In the genomic region with DNA sequence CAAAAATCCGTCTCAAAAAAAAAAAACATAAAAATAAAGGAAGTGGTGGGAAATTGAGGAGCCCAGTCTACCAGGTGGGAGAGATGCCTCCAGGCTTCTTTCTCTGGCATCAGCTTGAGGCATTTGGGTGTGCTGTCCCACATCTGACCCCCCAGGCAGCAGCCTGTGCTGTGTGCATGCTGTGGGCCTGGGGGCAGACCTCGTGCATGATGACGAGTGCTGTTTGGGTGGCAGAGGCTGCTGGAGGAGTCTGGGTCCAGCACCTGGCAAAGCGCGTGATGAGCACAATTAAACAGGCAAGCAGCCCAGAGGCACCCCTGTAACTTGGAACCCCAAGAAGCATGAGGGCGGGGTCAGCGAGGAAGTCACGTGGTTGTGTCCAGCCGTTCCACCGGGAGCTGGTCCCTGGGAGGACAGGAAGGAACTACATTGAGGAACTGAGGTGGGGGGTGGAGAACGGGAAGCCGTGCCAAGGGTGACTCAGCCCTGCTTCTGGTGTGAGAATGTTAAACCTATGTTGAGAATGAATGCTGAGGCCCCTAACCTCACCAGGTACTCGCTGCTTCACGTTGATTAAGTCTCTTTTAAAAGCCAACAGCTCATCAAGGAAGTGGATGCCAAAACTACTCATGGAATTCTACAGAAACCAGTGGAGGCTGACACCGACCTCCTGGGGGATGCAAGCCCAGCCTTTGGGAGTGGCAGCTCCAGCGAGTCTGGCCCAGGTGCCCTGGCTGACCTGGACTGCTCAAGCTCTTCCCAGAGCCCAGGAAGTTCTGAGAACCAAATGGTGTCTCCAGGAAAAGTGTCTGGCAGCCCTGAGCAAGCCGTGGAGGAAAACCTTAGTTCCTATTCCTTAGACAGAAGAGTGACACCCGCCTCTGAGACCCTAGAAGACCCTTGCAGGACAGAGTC, we compare ENCODE assay signal across 2 cellular contexts.
TF ChIP-seq lines count a peak whose summit lies in the region.

No MANE protein-coding gene starts in this region.

TF ChIP-seq in liver, 16 proteins besides CTCF, POLR2A, EP300 and RAD21:
- TF ChIP-seq HNF4G (IDR thresholded peaks at IDR 0.05) = no peak
- no peak for TF ChIP-seq TAF1 (conservative IDR thresholded peaks at IDR 0.05)
- TF ChIP-seq, protein P1, sequence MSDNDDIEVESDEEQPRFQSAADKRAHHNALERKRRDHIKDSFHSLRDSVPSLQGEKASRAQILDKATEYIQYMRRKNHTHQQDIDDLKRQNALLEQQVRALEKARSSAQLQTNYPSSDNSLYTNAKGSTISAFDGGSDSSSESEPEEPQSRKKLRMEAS (IDR thresholded peaks at IDR 0.05) = no peak
- TF ChIP-seq JUND (IDR thresholded peaks at IDR 0.05) = peak in 1 of 2 donors; percentile 26

TF ChIP-seq in HepG2, 621 proteins besides CTCF, POLR2A, EP300 and RAD21:
- TF ChIP-seq, protein P2, sequence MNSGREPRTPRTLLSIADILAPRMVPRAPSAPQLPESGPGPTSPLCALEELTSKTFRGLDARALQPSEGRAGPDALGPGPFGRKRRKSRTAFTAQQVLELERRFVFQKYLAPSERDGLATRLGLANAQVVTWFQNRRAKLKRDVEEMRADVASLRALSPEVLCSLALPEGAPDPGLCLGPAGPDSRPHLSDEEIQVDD (CRISPR knock-in tag; IDR thresholded peaks at IDR 0.05; ENCODE audit: borderline replicate concordance) = no peak
- TF ChIP-seq SATB2 (CRISPR knock-in tag; IDR thresholded peaks at IDR 0.05) (no peak), ZNF768 (CRISPR knock-in tag; IDR thresholded peaks at IDR 0.05) (no peak), NR2F6 (IDR thresholded peaks at IDR 0.05) (no peak), NR2F6 (CRISPR knock-in tag; IDR thresholded peaks at IDR 0.05) (no peak), ZNF260 (CRISPR knock-in tag; IDR thresholded peaks at IDR 0.05; ENCODE audit: borderline replicate concordance, low read depth) (no peak), FOXA1 (IDR thresholded peaks at IDR 0.05) (no peak), FOXA1 (CRISPR knock-in tag; IDR thresholded peaks at IDR 0.05) (no peak), ZNF878 (CRISPR knock-in tag; IDR thresholded peaks at IDR 0.05) (no peak), ZNF317 (CRISPR knock-in tag; IDR thresholded peaks at IDR 0.05) (no peak), RFXAP (CRISPR knock-in tag; IDR thresholded peaks at IDR 0.05; ENCODE audit: borderline replicate concordance) (no peak), STAT5B (CRISPR knock-in tag; IDR thresholded peaks at IDR 0.05) (no peak)
- TF ChIP-seq, protein P3, sequence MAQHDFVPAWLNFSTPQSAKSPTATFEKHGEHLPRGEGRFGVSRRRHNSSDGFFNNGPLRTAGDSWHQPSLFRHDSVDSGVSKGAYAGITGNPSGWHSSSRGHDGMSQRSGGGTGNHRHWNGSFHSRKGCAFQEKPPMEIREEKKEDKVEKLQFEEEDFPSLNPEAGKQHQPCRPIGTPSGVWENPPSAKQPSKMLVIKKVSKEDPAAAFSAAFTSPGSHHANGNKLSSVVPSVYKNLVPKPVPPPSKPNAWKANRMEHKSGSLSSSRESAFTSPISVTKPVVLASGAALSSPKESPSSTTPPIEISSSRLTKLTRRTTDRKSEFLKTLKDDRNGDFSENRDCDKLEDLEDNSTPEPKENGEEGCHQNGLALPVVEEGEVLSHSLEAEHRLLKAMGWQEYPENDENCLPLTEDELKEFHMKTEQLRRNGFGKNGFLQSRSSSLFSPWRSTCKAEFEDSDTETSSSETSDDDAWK (CRISPR knock-in tag; IDR thresholded peaks at IDR 0.05) = no peak
- TF ChIP-seq, protein P4, sequence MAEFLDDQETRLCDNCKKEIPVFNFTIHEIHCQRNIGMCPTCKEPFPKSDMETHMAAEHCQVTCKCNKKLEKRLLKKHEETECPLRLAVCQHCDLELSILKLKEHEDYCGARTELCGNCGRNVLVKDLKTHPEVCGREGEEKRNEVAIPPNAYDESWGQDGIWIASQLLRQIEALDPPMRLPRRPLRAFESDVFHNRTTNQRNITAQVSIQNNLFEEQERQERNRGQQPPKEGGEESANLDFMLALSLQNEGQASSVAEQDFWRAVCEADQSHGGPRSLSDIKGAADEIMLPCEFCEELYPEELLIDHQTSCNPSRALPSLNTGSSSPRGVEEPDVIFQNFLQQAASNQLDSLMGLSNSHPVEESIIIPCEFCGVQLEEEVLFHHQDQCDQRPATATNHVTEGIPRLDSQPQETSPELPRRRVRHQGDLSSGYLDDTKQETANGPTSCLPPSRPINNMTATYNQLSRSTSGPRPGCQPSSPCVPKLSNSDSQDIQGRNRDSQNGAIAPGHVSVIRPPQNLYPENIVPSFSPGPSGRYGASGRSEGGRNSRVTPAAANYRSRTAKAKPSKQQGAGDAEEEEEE (CRISPR knock-in tag; IDR thresholded peaks at IDR 0.05; ENCODE audit: borderline replicate concordance) = no peak
